In genomic region chr6:154555075-154555677, GRCh38 we compare ENCODE assay signal across 1 cellular context.
TF ChIP-seq lines count a peak whose summit lies in the region.

No MANE protein-coding gene starts in this region.

TF ChIP-seq in HEK293, 187 proteins besides CTCF, POLR2A, EP300 and RAD21 (continued from another document):
- TF ChIP-seq KLF16 (tag by site-specific recombination; IDR thresholded peaks at IDR 0.05): 0 out of 2 replicates have a peak, but pooled peaks have one; percentile 52
- peak; percentile 96 for TF ChIP-seq INSM2 (tag by site-specific recombination; IDR thresholded peaks at IDR 0.05)
- peak; percentile 74 for TF ChIP-seq KLF17 (tag by site-specific recombination; IDR thresholded peaks at IDR 0.05)
- TF ChIP-seq, protein P1, sequence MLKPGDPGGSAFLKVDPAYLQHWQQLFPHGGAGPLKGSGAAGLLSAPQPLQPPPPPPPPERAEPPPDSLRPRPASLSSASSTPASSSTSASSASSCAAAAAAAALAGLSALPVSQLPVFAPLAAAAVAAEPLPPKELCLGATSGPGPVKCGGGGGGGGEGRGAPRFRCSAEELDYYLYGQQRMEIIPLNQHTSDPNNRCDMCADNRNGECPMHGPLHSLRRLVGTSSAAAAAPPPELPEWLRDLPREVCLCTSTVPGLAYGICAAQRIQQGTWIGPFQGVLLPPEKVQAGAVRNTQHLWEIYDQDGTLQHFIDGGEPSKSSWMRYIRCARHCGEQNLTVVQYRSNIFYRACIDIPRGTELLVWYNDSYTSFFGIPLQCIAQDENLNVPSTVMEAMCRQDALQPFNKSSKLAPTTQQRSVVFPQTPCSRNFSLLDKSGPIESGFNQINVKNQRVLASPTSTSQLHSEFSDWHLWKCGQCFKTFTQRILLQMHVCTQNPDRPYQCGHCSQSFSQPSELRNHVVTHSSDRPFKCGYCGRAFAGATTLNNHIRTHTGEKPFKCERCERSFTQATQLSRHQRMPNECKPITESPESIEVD (tag by site-specific recombination; IDR thresholded peaks at IDR 0.05): peak; percentile 83
- peak; percentile 67; the same call in 1 of the 2 replicates for TF ChIP-seq KLF9 (tag by site-specific recombination; IDR thresholded peaks at IDR 0.05; ENCODE audit: low read depth)
- TF ChIP-seq ZNF549 (tag by site-specific recombination; IDR thresholded peaks at IDR 0.05): no peak
- peak; percentile 63 for TF ChIP-seq ZNF335 (tag by site-specific recombination; conservative IDR thresholded peaks at IDR 0.05)
- TF ChIP-seq ZNF274 (IDR thresholded peaks at IDR 0.05; ENCODE audit: low read length): no peak
- no peak for TF ChIP-seq ZNF274 (tag by site-specific recombination; IDR thresholded peaks at IDR 0.05; ENCODE audit: borderline replicate concordance)
- TF ChIP-seq ZNF138 (tag by site-specific recombination; IDR thresholded peaks at IDR 0.05; ENCODE audit: borderline replicate concordance): no peak
- no peak for TF ChIP-seq ZNF19 (tag by site-specific recombination; IDR thresholded peaks at IDR 0.05; ENCODE audit: low read depth)
- TF ChIP-seq, protein P2, sequence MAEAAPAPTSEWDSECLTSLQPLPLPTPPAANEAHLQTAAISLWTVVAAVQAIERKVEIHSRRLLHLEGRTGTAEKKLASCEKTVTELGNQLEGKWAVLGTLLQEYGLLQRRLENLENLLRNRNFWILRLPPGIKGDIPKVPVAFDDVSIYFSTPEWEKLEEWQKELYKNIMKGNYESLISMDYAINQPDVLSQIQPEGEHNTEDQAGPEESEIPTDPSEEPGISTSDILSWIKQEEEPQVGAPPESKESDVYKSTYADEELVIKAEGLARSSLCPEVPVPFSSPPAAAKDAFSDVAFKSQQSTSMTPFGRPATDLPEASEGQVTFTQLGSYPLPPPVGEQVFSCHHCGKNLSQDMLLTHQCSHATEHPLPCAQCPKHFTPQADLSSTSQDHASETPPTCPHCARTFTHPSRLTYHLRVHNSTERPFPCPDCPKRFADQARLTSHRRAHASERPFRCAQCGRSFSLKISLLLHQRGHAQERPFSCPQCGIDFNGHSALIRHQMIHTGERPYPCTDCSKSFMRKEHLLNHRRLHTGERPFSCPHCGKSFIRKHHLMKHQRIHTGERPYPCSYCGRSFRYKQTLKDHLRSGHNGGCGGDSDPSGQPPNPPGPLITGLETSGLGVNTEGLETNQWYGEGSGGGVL (tag by site-specific recombination; IDR thresholded peaks at IDR 0.05): 0 out of 2 replicates have a peak, but pooled peaks have one; percentile 18
- peak; percentile 97 for TF ChIP-seq ZNF629 (tag by site-specific recombination; IDR thresholded peaks at IDR 0.05)
- TF ChIP-seq TSHZ1 (tag by site-specific recombination; IDR thresholded peaks at IDR 0.05; ENCODE audit: borderline replicate concordance): peak; percentile 88
- no peak for TF ChIP-seq ZNF248 (tag by site-specific recombination; IDR thresholded peaks at IDR 0.05)
- TF ChIP-seq OVOL3 (tag by site-specific recombination; IDR thresholded peaks at IDR 0.05): peak; percentile 76; the same call in 1 of the 2 replicates
- TF ChIP-seq BCL11A (tag by site-specific recombination; IDR thresholded peaks at IDR 0.05; ENCODE audit: low read depth): peak; percentile 91
- TF ChIP-seq ZEB2 (tag by site-specific recombination; IDR thresholded peaks at IDR 0.05): peak; percentile 86
- peak; percentile 97 for TF ChIP-seq SP7 (tag by site-specific recombination; IDR thresholded peaks at IDR 0.05)
- peak; percentile 90 for TF ChIP-seq PRDM10 (tag by site-specific recombination; IDR thresholded peaks at IDR 0.05)
- peak; percentile 84; the same call in 1 of the 2 replicates for TF ChIP-seq KLF10 (tag by site-specific recombination; IDR thresholded peaks at IDR 0.05)
- peak; percentile 80 for TF ChIP-seq OSR2 (tag by site-specific recombination; IDR thresholded peaks at IDR 0.05)
- peak; percentile 76 for TF ChIP-seq ZNF366 (tag by site-specific recombination; conservative IDR thresholded peaks at IDR 0.05)
- no peak for TF ChIP-seq ZNF664 (tag by site-specific recombination; IDR thresholded peaks at IDR 0.05)
